ENCODE assay signal across 7 cellular contexts in the genomic region with DNA sequence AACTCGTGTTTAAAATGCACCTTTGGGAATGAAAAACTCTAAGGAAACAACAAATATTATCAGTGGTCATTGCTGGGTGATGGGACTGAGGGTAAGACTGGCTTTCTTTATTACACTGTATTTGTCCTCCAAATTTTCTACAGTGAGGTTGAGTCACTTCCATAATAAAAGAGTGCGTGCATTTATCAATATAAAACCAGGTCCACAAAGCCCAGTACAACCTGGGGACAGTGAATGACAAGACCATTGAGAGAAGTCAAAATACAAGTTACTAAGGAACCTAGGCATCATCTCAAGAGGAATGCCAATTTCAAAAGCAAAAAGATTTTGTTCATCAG.
A peak's percentile ranks its signal among the peaks of the same experiment; 100 is the strongest.
DNase-seq lines count a peak whose midpoint lies in the region; ATAC-seq and TF ChIP-seq lines count a peak whose summit lies in the region.

No MANE protein-coding gene starts in this region.

- H3K79me2 ChIP-seq in GM23248 (ENCODE audit: insufficient read depth), result no peaks in the 10 kb centered on the region

- H3K27me3 ChIP-seq in GM23248 (replicated peaks; ENCODE audit: insufficient read depth), result no peaks in the 10 kb centered on the region
- H3K27me3 ChIP-seq in Panc1 (ENCODE audit: control insufficient read depth, insufficient read depth, low read length), result no peaks in the 10 kb centered on the region

- no peaks in the 10 kb centered on the region for H3K9me2 ChIP-seq in GM23248 (ENCODE audit: insufficient read depth)

- intact Hi-C loops in Panc1 (cut with micrococcal nuclease; ENCODE audit: unreplicated experiment), result no loop called here

- no peak for ATAC-seq in Panc1

- peak overlapping the region; percentile 92 for H3K4me2 ChIP-seq in GM23248 (ENCODE audit: unreplicated experiment)

- peak overlapping the region; percentile 88 for H2AFZ ChIP-seq in GM23248

- no peaks in the 10 kb centered on the region for H4K20me1 ChIP-seq in GM23248 (ENCODE audit: insufficient read depth)

- peak overlapping the region; percentile 94 for H3K4me3 ChIP-seq in GM23248
- peak overlapping the region; percentile 58 to 64 for H3K4me3 ChIP-seq in Panc1 (ENCODE audit: low read depth in 2 of 2, low read length in 2 of 2)
- peak overlapping the region; percentile 78 for H3K4me3 ChIP-seq in fibroblast of mammary gland (ENCODE audit: control insufficient read depth, low read depth, low read length)
- H3K4me3 ChIP-seq in skeletal muscle cell (ENCODE audit: low read depth, low read length), result peak overlapping the region; percentile 57

- H3K4me1 ChIP-seq in GM23248 (ENCODE audit: insufficient read depth), result no peaks in the 10 kb centered on the region; the same call in 1 of the 2 replicates
- H3K4me1 ChIP-seq in Panc1 (ENCODE audit: control insufficient read depth, insufficient read depth, low read length), result peaks cover 6% of the 10 kb centered on the region; the same call in 1 of the 2 replicates

- 0 to 4% methylated on average over 2 of the region's 2 CpGs for WGBS in GM23248 (ENCODE audit: low coverage in 1 of 2, low lambda C conversion rate in 2 of 2, missing lambda C conversion rate in 2 of 2), 2 experiments

- DNase-seq in GM23248, result no peak
- no peak for DNase-seq in Panc1 (ENCODE audit: low read depth, low spot score)
- no peak for DNase-seq in fibroblast of mammary gland (ENCODE audit: low read depth)
- no peak for DNase-seq in skeletal muscle cell (ENCODE audit: low read depth)
- DNase-seq in ureter (ENCODE audit: low spot score), result no peak
- no peak for DNase-seq in effector CD4-positive, alpha-beta T cell
- DNase-seq in LoVo (ENCODE audit: low spot score), result no peak

- H3K9ac ChIP-seq in GM23248, result no peak overlapping the region

- in situ Hi-C loops in GM23248 (cut with MboI) (no loop called here), Panc1 (cut with HindIII; ENCODE audit: low pct_unique_long_range_greater_than_20kb, low sequenced_read_pairs) (no loop called here)

- peak overlapping the region; percentile 73; the same call in 1 of the 2 replicates for H3K27ac ChIP-seq in GM23248
- peak overlapping the region; percentile 72; the same call in 1 of the 2 replicates for H3K27ac ChIP-seq in Panc1 (ENCODE audit: low read length)

- no peaks in the 10 kb centered on the region for H3K36me3 ChIP-seq in GM23248 (ENCODE audit: low read depth)
- H3K36me3 ChIP-seq in Panc1 (ENCODE audit: control insufficient read depth, insufficient read depth, low read length), result no peaks in the 10 kb centered on the region

- H3F3A ChIP-seq in GM23248 (ENCODE audit: insufficient read depth), result no peaks in the 10 kb centered on the region

- POLR2A ChIA-PET in Panc1 (lab: Charles Lee), result interaction anchor here (0.7 kb wide), 1 partner anchor 292 kb away, joined by 3 read pairs; no protein-coding TSS in a partner anchor

- TF ChIP-seq CTCF in Panc1 (IDR thresholded peaks at IDR 0.05) (no peak), fibroblast of mammary gland (conservative IDR thresholded peaks at IDR 0.05; ENCODE audit: control insufficient read depth, insufficient read depth, low read depth, low read length) (no peak)

- CTCF ChIA-PET in Panc1 (lab: Charles Lee), result interaction anchor here (0.7 kb wide), 2 partner anchors 388 to 771 kb away, joined by 8 to 12 read pairs; no protein-coding TSS in a partner anchor

- BruUV-seq in Panc1 (replicated peaks; lab: Mats Ljungman, UMichigan), result no TSS peak

- H3K9me3 ChIP-seq in GM23248 (ENCODE audit: low read depth), result no peaks in the 10 kb centered on the region
- H3K9me3 ChIP-seq in Panc1 (ENCODE audit: control insufficient read depth, insufficient read depth, low read depth, low read length), result no peaks in the 10 kb centered on the region
